Comparison of ENCODE assay signal across 2 cellular contexts in the genomic region with DNA sequence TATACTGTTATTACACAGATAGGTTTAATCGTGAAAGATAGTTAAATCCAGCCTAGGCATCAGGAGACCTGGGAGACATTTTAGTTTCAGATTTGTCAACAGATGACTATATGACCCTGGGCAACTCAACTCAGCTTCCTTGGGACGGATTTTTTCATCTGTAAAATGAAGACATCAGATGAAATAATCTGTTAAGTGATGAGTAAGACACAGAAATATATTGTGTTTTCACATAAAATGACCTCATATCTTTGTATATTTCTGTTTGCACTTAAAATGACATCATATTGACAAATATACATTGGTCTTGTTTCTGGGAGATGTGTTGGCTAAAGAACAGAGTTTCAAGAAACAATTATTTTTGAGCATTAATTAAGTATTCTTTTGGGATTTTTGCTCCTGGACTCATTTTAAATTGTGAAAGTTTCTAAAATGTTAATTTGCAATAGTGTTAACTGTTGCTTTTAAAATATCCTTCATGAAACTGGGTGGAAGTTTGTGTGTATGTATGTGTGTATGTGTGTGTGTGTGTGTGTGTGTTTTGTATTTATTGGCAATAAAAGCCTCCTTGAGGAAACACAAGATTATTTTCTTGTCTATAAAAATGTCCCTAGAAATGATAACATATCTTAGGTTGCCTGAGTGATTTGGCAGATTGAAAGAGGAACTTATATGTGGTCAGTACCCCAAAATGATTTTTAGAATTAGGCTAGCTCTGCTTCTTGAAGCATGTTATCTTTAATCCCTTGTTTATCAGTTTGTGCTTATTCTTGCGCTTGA.
TF ChIP-seq lines count a peak whose summit lies in the region.

No MANE protein-coding gene starts in this region.

TF ChIP-seq in HEK293, 187 proteins besides CTCF, POLR2A, EP300 and RAD21:
- TF ChIP-seq, protein P1, sequence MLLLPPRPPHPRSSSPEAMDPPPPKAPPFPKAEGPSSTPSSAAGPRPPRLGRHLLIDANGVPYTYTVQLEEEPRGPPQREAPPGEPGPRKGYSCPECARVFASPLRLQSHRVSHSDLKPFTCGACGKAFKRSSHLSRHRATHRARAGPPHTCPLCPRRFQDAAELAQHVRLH (tag by site-specific recombination; IDR thresholded peaks at IDR 0.05): no peak
- TF ChIP-seq ZNF112 (tag by site-specific recombination; IDR thresholded peaks at IDR 0.05): 0 out of 2 replicates have a peak, but pooled peaks have one; percentile 42
- TF ChIP-seq ZNF335 (tag by site-specific recombination; conservative IDR thresholded peaks at IDR 0.05): peak; percentile 38; the same call in 1 of the 2 replicates
- TF ChIP-seq ZNF366 (tag by site-specific recombination; conservative IDR thresholded peaks at IDR 0.05): peak; percentile 47; the same call in 1 of the 2 replicates
- TF ChIP-seq, protein P2, sequence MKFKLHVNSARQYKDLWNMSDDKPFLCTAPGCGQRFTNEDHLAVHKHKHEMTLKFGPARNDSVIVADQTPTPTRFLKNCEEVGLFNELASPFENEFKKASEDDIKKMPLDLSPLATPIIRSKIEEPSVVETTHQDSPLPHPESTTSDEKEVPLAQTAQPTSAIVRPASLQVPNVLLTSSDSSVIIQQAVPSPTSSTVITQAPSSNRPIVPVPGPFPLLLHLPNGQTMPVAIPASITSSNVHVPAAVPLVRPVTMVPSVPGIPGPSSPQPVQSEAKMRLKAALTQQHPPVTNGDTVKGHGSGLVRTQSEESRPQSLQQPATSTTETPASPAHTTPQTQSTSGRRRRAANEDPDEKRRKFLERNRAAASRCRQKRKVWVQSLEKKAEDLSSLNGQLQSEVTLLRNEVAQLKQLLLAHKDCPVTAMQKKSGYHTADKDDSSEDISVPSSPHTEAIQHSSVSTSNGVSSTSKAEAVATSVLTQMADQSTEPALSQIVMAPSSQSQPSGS (tag by site-specific recombination; IDR thresholded peaks at IDR 0.05; ENCODE audit: low read depth): peak; percentile 83
- TF ChIP-seq, protein P3, sequence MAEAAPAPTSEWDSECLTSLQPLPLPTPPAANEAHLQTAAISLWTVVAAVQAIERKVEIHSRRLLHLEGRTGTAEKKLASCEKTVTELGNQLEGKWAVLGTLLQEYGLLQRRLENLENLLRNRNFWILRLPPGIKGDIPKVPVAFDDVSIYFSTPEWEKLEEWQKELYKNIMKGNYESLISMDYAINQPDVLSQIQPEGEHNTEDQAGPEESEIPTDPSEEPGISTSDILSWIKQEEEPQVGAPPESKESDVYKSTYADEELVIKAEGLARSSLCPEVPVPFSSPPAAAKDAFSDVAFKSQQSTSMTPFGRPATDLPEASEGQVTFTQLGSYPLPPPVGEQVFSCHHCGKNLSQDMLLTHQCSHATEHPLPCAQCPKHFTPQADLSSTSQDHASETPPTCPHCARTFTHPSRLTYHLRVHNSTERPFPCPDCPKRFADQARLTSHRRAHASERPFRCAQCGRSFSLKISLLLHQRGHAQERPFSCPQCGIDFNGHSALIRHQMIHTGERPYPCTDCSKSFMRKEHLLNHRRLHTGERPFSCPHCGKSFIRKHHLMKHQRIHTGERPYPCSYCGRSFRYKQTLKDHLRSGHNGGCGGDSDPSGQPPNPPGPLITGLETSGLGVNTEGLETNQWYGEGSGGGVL (tag by site-specific recombination; IDR thresholded peaks at IDR 0.05): peak; percentile 47; the same call in 1 of the 2 replicates
- TF ChIP-seq, protein P4, sequence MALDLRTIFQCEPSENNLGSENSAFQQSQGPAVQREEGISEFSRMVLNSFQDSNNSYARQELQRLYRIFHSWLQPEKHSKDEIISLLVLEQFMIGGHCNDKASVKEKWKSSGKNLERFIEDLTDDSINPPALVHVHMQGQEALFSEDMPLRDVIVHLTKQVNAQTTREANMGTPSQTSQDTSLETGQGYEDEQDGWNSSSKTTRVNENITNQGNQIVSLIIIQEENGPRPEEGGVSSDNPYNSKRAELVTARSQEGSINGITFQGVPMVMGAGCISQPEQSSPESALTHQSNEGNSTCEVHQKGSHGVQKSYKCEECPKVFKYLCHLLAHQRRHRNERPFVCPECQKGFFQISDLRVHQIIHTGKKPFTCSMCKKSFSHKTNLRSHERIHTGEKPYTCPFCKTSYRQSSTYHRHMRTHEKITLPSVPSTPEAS (tag by site-specific recombination; IDR thresholded peaks at IDR 0.05): peak; percentile 33
- TF ChIP-seq ZNF600 (tag by site-specific recombination; IDR thresholded peaks at IDR 0.05): no peak
- no peak for TF ChIP-seq KLF16 (tag by site-specific recombination; IDR thresholded peaks at IDR 0.05)
- TF ChIP-seq, protein P5, sequence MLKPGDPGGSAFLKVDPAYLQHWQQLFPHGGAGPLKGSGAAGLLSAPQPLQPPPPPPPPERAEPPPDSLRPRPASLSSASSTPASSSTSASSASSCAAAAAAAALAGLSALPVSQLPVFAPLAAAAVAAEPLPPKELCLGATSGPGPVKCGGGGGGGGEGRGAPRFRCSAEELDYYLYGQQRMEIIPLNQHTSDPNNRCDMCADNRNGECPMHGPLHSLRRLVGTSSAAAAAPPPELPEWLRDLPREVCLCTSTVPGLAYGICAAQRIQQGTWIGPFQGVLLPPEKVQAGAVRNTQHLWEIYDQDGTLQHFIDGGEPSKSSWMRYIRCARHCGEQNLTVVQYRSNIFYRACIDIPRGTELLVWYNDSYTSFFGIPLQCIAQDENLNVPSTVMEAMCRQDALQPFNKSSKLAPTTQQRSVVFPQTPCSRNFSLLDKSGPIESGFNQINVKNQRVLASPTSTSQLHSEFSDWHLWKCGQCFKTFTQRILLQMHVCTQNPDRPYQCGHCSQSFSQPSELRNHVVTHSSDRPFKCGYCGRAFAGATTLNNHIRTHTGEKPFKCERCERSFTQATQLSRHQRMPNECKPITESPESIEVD (tag by site-specific recombination; IDR thresholded peaks at IDR 0.05): peak; percentile 53
- TF ChIP-seq ZNF211 (tag by site-specific recombination; IDR thresholded peaks at IDR 0.05; ENCODE audit: low read depth): no peak
- 0 out of 2 replicates have a peak, but pooled peaks have one; percentile 21 for TF ChIP-seq ZNF629 (tag by site-specific recombination; IDR thresholded peaks at IDR 0.05)

TF ChIP-seq in GM12878, 131 proteins besides CTCF, POLR2A, EP300 and RAD21 (continued from another document):
- TF ChIP-seq NR2F1 (conservative IDR thresholded peaks at IDR 0.05) (no peak), SUPT20H (IDR thresholded peaks at IDR 0.05; ENCODE audit: borderline replicate concordance, control insufficient read depth, low read depth, low read length) (no peak), SREBF2 (IDR thresholded peaks at IDR 0.05; ENCODE audit: low read length) (no peak), TCF12 (IDR thresholded peaks at IDR 0.05; ENCODE audit: low read depth, low read length) (no peak), SMAD5 (IDR thresholded peaks at IDR 0.05; ENCODE audit: low read depth) (no peak), SIN3A (IDR thresholded peaks at IDR 0.05; ENCODE audit: low read depth, low read length) (no peak), RCOR1 (conservative IDR thresholded peaks at IDR 0.05; ENCODE audit: low read depth, low read length) (no peak), RFX5 (IDR thresholded peaks at IDR 0.05; ENCODE audit: low read depth, low read length) (no peak), JUNB (IDR thresholded peaks at IDR 0.05) (peak; percentile 71), TBL1XR1 (IDR thresholded peaks at IDR 0.05; ENCODE audit: low read depth, low read length) (no peak), IKZF1 (conservative IDR thresholded peaks at IDR 0.05) (no peak), NBN (IDR thresholded peaks at IDR 0.05) (no peak), CREB1 (IDR thresholded peaks at IDR 0.05; ENCODE audit: low read depth) (peak; percentile 63; the same call in 1 of the 2 replicates), CREM (IDR thresholded peaks at IDR 0.05; ENCODE audit: low read depth) (peak; percentile 48), GABPA (IDR thresholded peaks at IDR 0.05; ENCODE audit: low read depth) (no peak), GATAD2B (conservative IDR thresholded peaks at IDR 0.05; ENCODE audit: low read depth) (no peak), ATF7 (IDR thresholded peaks at IDR 0.05; ENCODE audit: low read depth) (no peak), NFIC (IDR thresholded peaks at IDR 0.05; ENCODE audit: low read depth, low read length) (peak; percentile 62; the same call in 1 of the 2 replicates), ESRRA (IDR thresholded peaks at IDR 0.05; ENCODE audit: low read length) (no peak), NR2C1 (IDR thresholded peaks at IDR 0.05) (no peak), RB1 (IDR thresholded peaks at IDR 0.05; ENCODE audit: borderline replicate concordance) (no peak), KDM1A (IDR thresholded peaks at IDR 0.05; ENCODE audit: borderline replicate concordance) (no peak), MEF2A (IDR thresholded peaks at IDR 0.05; ENCODE audit: insufficient read depth, low read depth, low read length) (no peak), EED (IDR thresholded peaks at IDR 0.05; ENCODE audit: low read depth) (no peak), BRCA1 (IDR thresholded peaks at IDR 0.05; ENCODE audit: low read depth, low read length) (no peak), SMC3 (IDR thresholded peaks at IDR 0.05; ENCODE audit: borderline replicate concordance, low read length) (no peak), ZNF384 (IDR thresholded peaks at IDR 0.05; ENCODE audit: borderline replicate concordance, low read depth, low read length) (no peak), CHD2 (IDR thresholded peaks at IDR 0.05; ENCODE audit: borderline replicate concordance, low read depth, low read length) (no peak), RUNX3 (IDR thresholded peaks at IDR 0.05; ENCODE audit: low read length) (no peak), YBX1 (IDR thresholded peaks at IDR 0.05) (no peak), JUND (IDR thresholded peaks at IDR 0.05; ENCODE audit: low read depth, low read length) (no peak)
- TF ChIP-seq, protein P6, sequence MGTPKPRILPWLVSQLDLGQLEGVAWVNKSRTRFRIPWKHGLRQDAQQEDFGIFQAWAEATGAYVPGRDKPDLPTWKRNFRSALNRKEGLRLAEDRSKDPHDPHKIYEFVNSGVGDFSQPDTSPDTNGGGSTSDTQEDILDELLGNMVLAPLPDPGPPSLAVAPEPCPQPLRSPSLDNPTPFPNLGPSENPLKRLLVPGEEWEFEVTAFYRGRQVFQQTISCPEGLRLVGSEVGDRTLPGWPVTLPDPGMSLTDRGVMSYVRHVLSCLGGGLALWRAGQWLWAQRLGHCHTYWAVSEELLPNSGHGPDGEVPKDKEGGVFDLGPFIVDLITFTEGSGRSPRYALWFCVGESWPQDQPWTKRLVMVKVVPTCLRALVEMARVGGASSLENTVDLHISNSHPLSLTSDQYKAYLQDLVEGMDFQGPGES (IDR thresholded peaks at IDR 0.05): no peak
- TF ChIP-seq, protein P7, sequence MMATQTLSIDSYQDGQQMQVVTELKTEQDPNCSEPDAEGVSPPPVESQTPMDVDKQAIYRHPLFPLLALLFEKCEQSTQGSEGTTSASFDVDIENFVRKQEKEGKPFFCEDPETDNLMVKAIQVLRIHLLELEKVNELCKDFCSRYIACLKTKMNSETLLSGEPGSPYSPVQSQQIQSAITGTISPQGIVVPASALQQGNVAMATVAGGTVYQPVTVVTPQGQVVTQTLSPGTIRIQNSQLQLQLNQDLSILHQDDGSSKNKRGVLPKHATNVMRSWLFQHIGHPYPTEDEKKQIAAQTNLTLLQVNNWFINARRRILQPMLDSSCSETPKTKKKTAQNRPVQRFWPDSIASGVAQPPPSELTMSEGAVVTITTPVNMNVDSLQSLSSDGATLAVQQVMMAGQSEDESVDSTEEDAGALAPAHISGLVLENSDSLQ (IDR thresholded peaks at IDR 0.05): no peak
